In the genomic region with DNA sequence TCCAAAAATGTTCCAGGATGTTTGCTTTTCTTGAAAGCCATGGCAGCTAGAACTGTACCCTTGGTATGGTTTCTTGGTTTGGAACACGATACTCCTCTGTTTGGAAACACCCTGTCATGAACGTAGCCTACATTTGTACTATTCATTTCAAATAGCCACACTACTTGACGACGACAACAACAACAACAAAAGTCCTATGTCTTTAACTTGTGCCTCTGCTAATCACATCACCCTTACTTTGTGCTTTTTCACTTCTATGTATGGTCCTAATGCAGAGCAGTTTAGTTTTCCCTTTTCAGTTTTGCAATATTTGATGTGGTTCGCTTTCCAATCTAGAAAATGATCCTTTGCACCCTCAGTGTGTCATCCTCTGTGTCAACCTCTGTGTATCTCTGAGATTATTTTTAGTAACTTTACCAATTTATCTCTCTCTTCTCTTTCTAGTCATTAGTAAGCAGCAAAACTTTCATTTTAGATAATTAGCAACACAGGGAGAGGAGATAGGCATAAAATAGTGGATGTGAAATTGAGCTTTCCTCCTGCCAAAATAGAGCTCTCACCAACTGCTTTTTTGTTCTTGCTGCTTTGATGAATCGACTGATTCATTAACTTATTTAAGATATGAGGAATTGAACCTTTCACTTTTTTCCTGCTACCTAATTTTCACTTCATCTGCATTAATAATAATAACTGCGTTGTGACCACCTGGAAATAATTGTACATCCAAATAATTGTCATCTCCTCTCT, we compare ENCODE assay signal across 10 cellular contexts. TPM values are rescaled to one million over a fixed set of nuclear protein-coding genes. Genes with fewer than 3 reads are reported as not detected.
DNase-seq lines count a peak whose midpoint lies in the region; ATAC-seq, FAIRE-seq and TF ChIP-seq lines count a peak whose summit lies in the region.
"Had no signal": no experiment of that assay in that cellular context is flagged by ENCODE, and none has a peak within 500 bp of the region (broad histone marks: within the 10 kb centered on the region; RNA-seq: fewer than 3 reads in every experiment).

No MANE protein-coding gene starts in this region.

- no peak overlapping the region; the same call in 2 of the 3 replicates for H3K4me2 ChIP-seq in A549

- peaks cover 21% of the 10 kb centered on the region for H3K4me1 ChIP-seq in A549
- H3K4me1 ChIP-seq: left ventricle myocardium inferior had no signal

- TF ChIP-seq CTCF in A549 (IDR thresholded peaks at IDR 0.05), result no peak

- 86% methylated on average over 7 of the region's 7 CpGs for WGBS in A549 (ENCODE audit: missing lambda C conversion rate)

- TF ChIP-seq POLR2A in A549 (IDR thresholded peaks at IDR 0.05; ENCODE audit: low read length), result no peak

- intact Hi-C loops in posterior vena cava (cut with DNase I), result no loop called here

- TF ChIP-seq EP300 in A549 (IDR thresholded peaks at IDR 0.05), result no peak

- TF ChIP-seq RAD21 in A549 (conservative IDR thresholded peaks at IDR 0.05 in 1 of 2, IDR thresholded peaks at IDR 0.05 in 1 of 2), result no peak

- CTCF ChIA-PET in A549 (lab: Yijun Ruan, JAX), result no interaction called here

- no peaks in the 10 kb centered on the region for H3K9me3 ChIP-seq in A549

- no peak for ATAC-seq in A549
- ATAC-seq in GM18909 (IDR thresholded peaks at IDR 0.05; ENCODE audit: poor library complexity, unreplicated experiment), result peak; percentile 60
- peak; percentile 74 for ATAC-seq in HG02623 (IDR thresholded peaks at IDR 0.05; ENCODE audit: unreplicated experiment)
- ATAC-seq in HG03565 (IDR thresholded peaks at IDR 0.05; ENCODE audit: unreplicated experiment), result peak; percentile 80

- H3K4me3 ChIP-seq in A549, result no peak overlapping the region
- H3K4me3 ChIP-seq: left ventricle myocardium inferior had no signal

- POLR2A ChIA-PET in A549 (lab: Yijun Ruan, JAX), result no interaction called here

- H3K27ac ChIP-seq in A549, result peak overlapping the region; percentile 72 to 83
- H3K27ac ChIP-seq: left ventricle myocardium inferior had no signal

- DNase-seq in A549 (ENCODE audit: low read depth in 1 of 2, low spot score in 1 of 2) (no peak), posterior vena cava (ENCODE audit: low spot score) (no peak), SKM-1 treated with dmso at 0.1 percent for 144 hours (lab: John Stamatoyannopoulos, UW; ENCODE audit: unreplicated experiment) (no peak), NCI-H2171 (lab: John Stamatoyannopoulos, UW) (no peak), NCI-H2227 treated with DMSO at 0.1 percent for 48 hours (lab: John Stamatoyannopoulos, UW) (no peak)
- DNase-seq: left ventricle myocardium inferior, posterior cingulate gyrus had no signal

- FAIRE-seq in A549 (lab: Jason Lieb, UNC), result no peak

TF ChIP-seq in A549, 52 proteins besides CTCF, POLR2A, EP300 and RAD21:
- TF ChIP-seq MAZ (IDR thresholded peaks at IDR 0.05; ENCODE audit: borderline replicate concordance, low read depth, low read length), result no peak
- TF ChIP-seq, protein P1, sequence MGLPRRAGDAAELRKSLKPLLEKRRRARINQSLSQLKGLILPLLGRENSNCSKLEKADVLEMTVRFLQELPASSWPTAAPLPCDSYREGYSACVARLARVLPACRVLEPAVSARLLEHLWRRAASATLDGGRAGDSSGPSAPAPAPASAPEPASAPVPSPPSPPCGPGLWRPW (IDR thresholded peaks at IDR 0.05), result no peak
- TF ChIP-seq CEBPB (IDR thresholded peaks at IDR 0.05), result no peak
- no peak for TF ChIP-seq RARB (CRISPR knock-in tag; IDR thresholded peaks at IDR 0.05)
- TF ChIP-seq RNF2 (IDR thresholded peaks at IDR 0.05; ENCODE audit: borderline replicate concordance, low read depth), result no peak
- TF ChIP-seq, protein P2, sequence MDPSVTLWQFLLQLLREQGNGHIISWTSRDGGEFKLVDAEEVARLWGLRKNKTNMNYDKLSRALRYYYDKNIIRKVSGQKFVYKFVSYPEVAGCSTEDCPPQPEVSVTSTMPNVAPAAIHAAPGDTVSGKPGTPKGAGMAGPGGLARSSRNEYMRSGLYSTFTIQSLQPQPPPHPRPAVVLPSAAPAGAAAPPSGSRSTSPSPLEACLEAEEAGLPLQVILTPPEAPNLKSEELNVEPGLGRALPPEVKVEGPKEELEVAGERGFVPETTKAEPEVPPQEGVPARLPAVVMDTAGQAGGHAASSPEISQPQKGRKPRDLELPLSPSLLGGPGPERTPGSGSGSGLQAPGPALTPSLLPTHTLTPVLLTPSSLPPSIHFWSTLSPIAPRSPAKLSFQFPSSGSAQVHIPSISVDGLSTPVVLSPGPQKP (IDR thresholded peaks at IDR 0.05; ENCODE audit: low read depth, low read length), result no peak
- TF ChIP-seq, protein P3, sequence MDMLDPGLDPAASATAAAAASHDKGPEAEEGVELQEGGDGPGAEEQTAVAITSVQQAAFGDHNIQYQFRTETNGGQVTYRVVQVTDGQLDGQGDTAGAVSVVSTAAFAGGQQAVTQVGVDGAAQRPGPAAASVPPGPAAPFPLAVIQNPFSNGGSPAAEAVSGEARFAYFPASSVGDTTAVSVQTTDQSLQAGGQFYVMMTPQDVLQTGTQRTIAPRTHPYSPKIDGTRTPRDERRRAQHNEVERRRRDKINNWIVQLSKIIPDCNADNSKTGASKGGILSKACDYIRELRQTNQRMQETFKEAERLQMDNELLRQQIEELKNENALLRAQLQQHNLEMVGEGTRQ (IDR thresholded peaks at IDR 0.05), result no peak
- no peak for TF ChIP-seq SMC3 (IDR thresholded peaks at IDR 0.05)
- TF ChIP-seq GATA3 (IDR thresholded peaks at IDR 0.05; ENCODE audit: borderline replicate concordance), result no peak
- no peak for TF ChIP-seq SREBF2 (IDR thresholded peaks at IDR 0.05)
- TF ChIP-seq, protein P4, sequence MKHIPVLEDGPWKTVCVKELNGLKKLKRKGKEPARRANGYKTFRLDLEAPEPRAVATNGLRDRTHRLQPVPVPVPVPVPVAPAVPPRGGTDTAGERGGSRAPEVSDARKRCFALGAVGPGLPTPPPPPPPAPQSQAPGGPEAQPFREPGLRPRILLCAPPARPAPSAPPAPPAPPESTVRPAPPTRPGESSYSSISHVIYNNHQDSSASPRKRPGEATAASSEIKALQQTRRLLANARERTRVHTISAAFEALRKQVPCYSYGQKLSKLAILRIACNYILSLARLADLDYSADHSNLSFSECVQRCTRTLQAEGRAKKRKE (CRISPR knock-in tag; IDR thresholded peaks at IDR 0.05; ENCODE audit: low read depth), result no peak
- TF ChIP-seq ZSCAN20 (CRISPR knock-in tag; IDR thresholded peaks at IDR 0.05), result no peak
- no peak for TF ChIP-seq TFCP2L1 (CRISPR knock-in tag; IDR thresholded peaks at IDR 0.05)
- no peak for TF ChIP-seq RFX5 (IDR thresholded peaks at IDR 0.05)
- TF ChIP-seq FOXS1 (CRISPR knock-in tag; IDR thresholded peaks at IDR 0.05), result no peak
- TF ChIP-seq HDAC2 (IDR thresholded peaks at IDR 0.05), result no peak
- TF ChIP-seq NFE2L2 (conservative IDR thresholded peaks at IDR 0.05; ENCODE audit: low read length), result no peak
- no peak for TF ChIP-seq FOSB (CRISPR knock-in tag; IDR thresholded peaks at IDR 0.05)
- no peak for TF ChIP-seq MAFK (IDR thresholded peaks at IDR 0.05; ENCODE audit: partially characterized antibody)

RNA-seq across cellular contexts. Expression of a gene that starts 44.1 kb away (rescaled TPM):
- 5.4 and 7.6 TPM in 2 replicates for polyA plus RNA-seq in A549 (2011; rRNA removed)
- polyA plus RNA-seq in A549 (2012; cell fraction: cytosol; rRNA removed), result 1.9 and 2.3 TPM in 2 replicates
- 3.9 and 4.4 TPM in 2 replicates for polyA plus RNA-seq in A549 (2012; cell fraction: nucleus; rRNA removed)
- polyA plus RNA-seq in A549 (2017; fragmentation: RNase III; extraction: RNeasy Plus Mini Kit Qiagen cat#74134 plus additional on column Dnase treatment), result 0.97 to 2.1 TPM (median 1.5 TPM) in 3 replicates
- polyA minus RNA-seq in A549 (2011; rRNA and poly(A)+ RNA removed), result 19.3 and 21.4 TPM in 2 replicates
- under 1 TPM; 0.19 to 0.46 TPM for total RNA-seq in posterior vena cava

Comparison
In these comparisons a context has a peak if more than half of its experiments do, and no peak if none do; other contexts are left out.
1. ATAC-seq: peak in GM18909 (single experiment), HG02623 (single experiment) and HG03565 (single experiment); none in A549 (0 of 2).